In genomic region chr13:21320642-21321034, GRCh38 we compare ENCODE assay signal across 29 cellular contexts.
"Had no signal": no experiment of that assay in that cellular context is flagged by ENCODE, and none has a peak within 500 bp of the region (broad histone marks: within the 10 kb centered on the region; RNA-seq: fewer than 3 reads in every experiment).

No MANE protein-coding gene starts in this region.

- DNase-seq: colonic mucosa; cortex of kidney; dermis blood vessel endothelial cell; dorsolateral prefrontal cortex; effector CD4-positive, alpha-beta T cell; effector CD8-positive, alpha-beta T cell; effector memory CD4-positive, alpha-beta T cell; effector memory CD8-positive, alpha-beta T cell; endodermal cell; erythroblast; esophagus squamous epithelium; foreskin fibroblast; foreskin keratinocyte; foreskin melanocyte; gastrocnemius medialis; glutamatergic neuron; head of caudate nucleus; heart left ventricle; heart right ventricle had no signal

- H3K27me3 Mint-ChIP-seq: dendritic cell treated with granulocyte-macrophage colony-stimulating factor and Interleukin-4, amounts not matched to agents 40 ng/mL and 50 ng/mL, for 4 days; effector memory CD8-positive, alpha-beta T cell had no signal

- H3K4me3 Mint-ChIP-seq: dendritic cell treated with granulocyte-macrophage colony-stimulating factor and Interleukin-4, amounts not matched to agents 40 ng/mL and 50 ng/mL, for 4 days; effector memory CD8-positive, alpha-beta T cell; endodermal cell had no signal

- H3K27ac ChIP-seq: colonic mucosa, coronary artery, epithelial cell of prostate, esophagus muscularis mucosa, esophagus squamous epithelium, foreskin keratinocyte, gastrocnemius medialis, gastroesophageal sphincter, heart left ventricle, heart right ventricle had no signal

- H3K27me3 ChIP-seq: colonic mucosa, dorsolateral prefrontal cortex, esophagus muscularis mucosa, esophagus squamous epithelium, foreskin keratinocyte, gastrocnemius medialis, gastroesophageal sphincter, heart left ventricle, heart right ventricle had no signal

- H3K9me3 Mint-ChIP-seq: effector memory CD8-positive, alpha-beta T cell; endodermal cell had no signal

- H3K27ac Mint-ChIP-seq: dendritic cell treated with granulocyte-macrophage colony-stimulating factor and Interleukin-4, amounts not matched to agents 40 ng/mL and 50 ng/mL, for 4 days; effector memory CD8-positive, alpha-beta T cell; endodermal cell had no signal

- FAIRE-seq: colon, endometrium, endothelial cell of umbilical vein, frontal cortex had no signal

- ATAC-seq: effector memory CD8-positive, alpha-beta T cell; esophagus mucosa; foreskin keratinocyte; gastrocnemius medialis; gastroesophageal sphincter had no signal

- H3K9me3 ChIP-seq: colonic mucosa, esophagus muscularis mucosa, esophagus squamous epithelium, gastrocnemius medialis, gastroesophageal sphincter, heart left ventricle, heart right ventricle had no signal

- H3K4me3 ChIP-seq: colonic mucosa, coronary artery, dorsolateral prefrontal cortex, esophagus muscularis mucosa, esophagus squamous epithelium, gastrocnemius medialis, gastroesophageal sphincter, heart left ventricle, heart right ventricle had no signal

- H3K36me3 ChIP-seq: colonic mucosa, esophagus muscularis mucosa, esophagus squamous epithelium, gastrocnemius medialis, gastroesophageal sphincter, heart right ventricle had no signal

- H3K4me1 ChIP-seq: colonic mucosa, esophagus squamous epithelium, foreskin keratinocyte, gastrocnemius medialis had no signal
